ENCODE assay signal across 14 cellular contexts in genomic region chr15:82132742-82133141, GRCh38.
DNase-seq lines count a peak whose midpoint lies in the region; ATAC-seq and TF ChIP-seq lines count a peak whose summit lies in the region.
"Had no signal": no experiment of that assay in that cellular context is flagged by ENCODE, and none has a peak within 500 bp of the region (broad histone marks: within the 10 kb centered on the region; RNA-seq: fewer than 3 reads in every experiment).

No MANE protein-coding gene starts in this region.

- DNase-seq in GM03348 (ENCODE audit: low spot score) (peak; percentile 80), RWPE2 (ENCODE audit: low spot score) (peak; percentile 85), fibroblast of gingiva (ENCODE audit: low read depth) (peak; percentile 54), psoas muscle (no peak), NCI-H1092 treated with DMSO at 0.1 percent for 48 hours (lab: John Stamatoyannopoulos, UW) (no peak), cardiac septum (ENCODE audit: low spot score) (no peak)
- DNase-seq: activated CD4-positive, alpha-beta T cell treated with anti-CD3 and anti-CD28 coated beads, Interleukin-2, amount 50 U/mL, for 1 hour; activated gamma-delta T cell; hippocampal formation; midbrain; MM.1S; sigmoid colon had no signal

- H3K36me3 ChIP-seq in RWPE2 (ENCODE audit: low read depth), result peaks cover 46% of the 10 kb centered on the region
- H3K36me3 ChIP-seq in psoas muscle (ENCODE audit: insufficient read depth in 1 of 2, low read depth in 1 of 2), result peaks cover 3 to 42% of the 10 kb centered on the region in 2 donors

- H3K4me3 ChIP-seq in RWPE2 (ENCODE audit: severe bottlenecking) (no peak overlapping the region), psoas muscle (no peak overlapping the region)
- H3K4me3 ChIP-seq: sigmoid colon had no signal

- H3K27ac ChIP-seq in RWPE2 (ENCODE audit: poor library complexity, severe bottlenecking) (peak overlapping the region; percentile 63), psoas muscle (no peak overlapping the region)

- H3K9me3 ChIP-seq in RWPE2 (ENCODE audit: severe bottlenecking) (no peaks in the 10 kb centered on the region), psoas muscle (no peaks in the 10 kb centered on the region)
- H3K9me3 ChIP-seq: sigmoid colon had no signal

- no peak for TF ChIP-seq CTCF in RWPE2 (IDR thresholded peaks at IDR 0.05; ENCODE audit: poor library complexity, severe bottlenecking)
- TF ChIP-seq CTCF in psoas muscle (IDR thresholded peaks at IDR 0.05), result no peak

- intact Hi-C loops in psoas muscle (cut with DNase I) (no loop called here), cardiac septum (cut with DNase I) (no loop called here)

- peaks cover 33% of the 10 kb centered on the region for H3K4me1 ChIP-seq in RWPE2 (ENCODE audit: insufficient read depth, poor library complexity, severe bottlenecking)
- no peaks in the 10 kb centered on the region for H3K4me1 ChIP-seq in psoas muscle

- H3K27me3 ChIP-seq in RWPE2 (ENCODE audit: insufficient read depth, poor library complexity, severe bottlenecking) (no peaks in the 10 kb centered on the region), psoas muscle (ENCODE audit: insufficient read depth in 3 of 3, low read length in 2 of 3) (no peaks in the 10 kb centered on the region)
- H3K27me3 ChIP-seq: sigmoid colon had no signal

- ATAC-seq in RWPE2 (ENCODE audit: low read depth) (peak; percentile 97), psoas muscle (peak; percentile 81 to 95 (median 91)), HG03025 (IDR thresholded peaks at IDR 0.05; ENCODE audit: low FRiP score, unreplicated experiment) (no peak), HG02642 (IDR thresholded peaks at IDR 0.05; ENCODE audit: poor library complexity, unreplicated experiment) (no peak)

- WGBS in psoas muscle, 3 donors, result 75 to 92% (median 78%) methylated on average over 2 of the region's 2 CpGs

Comparison
In these comparisons a context has a peak if more than half of its experiments do, and no peak if none do; other contexts are left out.
1. DNase-seq: peak in GM03348 (single experiment), RWPE2 (single experiment) and fibroblast of gingiva (single experiment); none in psoas muscle (0 of 2), NCI-H1092 treated with DMSO at 0.1 percent for 48 hours (single experiment) and cardiac septum (single experiment).
2. ATAC-seq: peak in RWPE2 (single experiment) and psoas muscle (4 of 4); none in HG03025 (single experiment) and HG02642 (single experiment).